7 cellular contexts compared by ENCODE assay signal in genomic region chr9:133406039-133406438, GRCh38.
"Had no signal": no experiment of that assay in that cellular context is flagged by ENCODE, and none has a peak within 500 bp of the region (broad histone marks: within the 10 kb centered on the region; RNA-seq: fewer than 3 reads in every experiment).

No MANE protein-coding gene starts in this region.

- H3K9me3 ChIP-seq: prostate gland, upper lobe of right lung had no signal

- H3K27ac ChIP-seq: coronary artery, prostate gland, upper lobe of right lung had no signal

- H3K4me1 ChIP-seq: prostate gland, upper lobe of right lung had no signal

- H3K4me3 ChIP-seq: coronary artery, prostate gland, upper lobe of right lung had no signal

- H3K4me3 Mint-ChIP-seq: activated CD8-positive, alpha-beta memory T cell treated with anti-CD3 and anti-CD28 coated beads, Interleukin-2, amount 10 ng/mL, durations not matched to agents 7 days and 5 days; activated T-cell treated with anti-CD3 and anti-CD28 coated beads, Interleukin-2, amount 50 U/mL, for 4 hours; natural killer cell; stimulated activated naive CD8-positive, alpha-beta T cell treated with anti-CD3 and anti-CD28 coated beads, Interleukin-15, Interleukin-2, amounts not matched to agents 100 ng/mL and 50 ng/mL, for 24 hours had no signal

- H3K27me3 ChIP-seq: upper lobe of right lung had no signal

- H3K9me3 Mint-ChIP-seq: activated T-cell treated with anti-CD3 and anti-CD28 coated beads, Interleukin-2, amount 50 U/mL, for 4 hours; natural killer cell; stimulated activated naive CD8-positive, alpha-beta T cell treated with anti-CD3 and anti-CD28 coated beads, Interleukin-15, Interleukin-2, amounts not matched to agents 100 ng/mL and 50 ng/mL, for 24 hours had no signal

- H3K27ac Mint-ChIP-seq: stimulated activated naive CD8-positive, alpha-beta T cell treated with anti-CD3 and anti-CD28 coated beads, Interleukin-15, Interleukin-2, amounts not matched to agents 100 ng/mL and 50 ng/mL, for 24 hours had no signal

- H3K27me3 Mint-ChIP-seq: activated CD8-positive, alpha-beta memory T cell treated with anti-CD3 and anti-CD28 coated beads, Interleukin-2, amount 10 ng/mL, durations not matched to agents 7 days and 5 days; stimulated activated naive CD8-positive, alpha-beta T cell treated with anti-CD3 and anti-CD28 coated beads, Interleukin-15, Interleukin-2, amounts not matched to agents 100 ng/mL and 50 ng/mL, for 24 hours had no signal
